Comparison of ENCODE assay signal across 1 cellular context in the genomic region with DNA sequence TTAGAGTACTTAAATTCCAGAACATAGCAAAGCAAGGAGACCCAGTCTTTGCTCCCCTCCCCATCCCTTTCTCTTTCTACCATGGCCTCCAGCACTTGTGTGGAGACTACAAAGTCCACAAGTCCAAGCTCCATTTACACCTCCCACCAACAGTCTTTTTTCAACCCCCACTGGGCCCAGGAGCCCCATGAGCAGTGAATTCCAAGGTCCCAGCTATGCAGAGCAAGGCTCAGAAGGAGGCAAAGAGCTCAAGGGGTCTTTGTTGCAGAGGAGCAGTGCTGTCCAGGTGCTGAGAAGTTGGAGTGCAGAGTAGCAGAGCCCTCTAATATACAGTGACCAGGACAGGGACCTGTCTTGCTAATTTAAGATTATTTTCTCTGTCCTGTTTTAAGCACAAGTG.
A peak's percentile ranks its signal among the peaks of the same experiment; 100 is the strongest.
TF ChIP-seq lines count a peak whose summit lies in the region.

No MANE protein-coding gene starts in this region.

TF ChIP-seq in HepG2, 621 proteins besides CTCF, POLR2A, EP300 and RAD21:
- TF ChIP-seq, protein P1, sequence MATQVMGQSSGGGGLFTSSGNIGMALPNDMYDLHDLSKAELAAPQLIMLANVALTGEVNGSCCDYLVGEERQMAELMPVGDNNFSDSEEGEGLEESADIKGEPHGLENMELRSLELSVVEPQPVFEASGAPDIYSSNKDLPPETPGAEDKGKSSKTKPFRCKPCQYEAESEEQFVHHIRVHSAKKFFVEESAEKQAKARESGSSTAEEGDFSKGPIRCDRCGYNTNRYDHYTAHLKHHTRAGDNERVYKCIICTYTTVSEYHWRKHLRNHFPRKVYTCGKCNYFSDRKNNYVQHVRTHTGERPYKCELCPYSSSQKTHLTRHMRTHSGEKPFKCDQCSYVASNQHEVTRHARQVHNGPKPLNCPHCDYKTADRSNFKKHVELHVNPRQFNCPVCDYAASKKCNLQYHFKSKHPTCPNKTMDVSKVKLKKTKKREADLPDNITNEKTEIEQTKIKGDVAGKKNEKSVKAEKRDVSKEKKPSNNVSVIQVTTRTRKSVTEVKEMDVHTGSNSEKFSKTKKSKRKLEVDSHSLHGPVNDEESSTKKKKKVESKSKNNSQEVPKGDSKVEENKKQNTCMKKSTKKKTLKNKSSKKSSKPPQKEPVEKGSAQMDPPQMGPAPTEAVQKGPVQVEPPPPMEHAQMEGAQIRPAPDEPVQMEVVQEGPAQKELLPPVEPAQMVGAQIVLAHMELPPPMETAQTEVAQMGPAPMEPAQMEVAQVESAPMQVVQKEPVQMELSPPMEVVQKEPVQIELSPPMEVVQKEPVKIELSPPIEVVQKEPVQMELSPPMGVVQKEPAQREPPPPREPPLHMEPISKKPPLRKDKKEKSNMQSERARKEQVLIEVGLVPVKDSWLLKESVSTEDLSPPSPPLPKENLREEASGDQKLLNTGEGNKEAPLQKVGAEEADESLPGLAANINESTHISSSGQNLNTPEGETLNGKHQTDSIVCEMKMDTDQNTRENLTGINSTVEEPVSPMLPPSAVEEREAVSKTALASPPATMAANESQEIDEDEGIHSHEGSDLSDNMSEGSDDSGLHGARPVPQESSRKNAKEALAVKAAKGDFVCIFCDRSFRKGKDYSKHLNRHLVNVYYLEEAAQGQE (IDR thresholded peaks at IDR 0.05; ENCODE audit: borderline replicate concordance in 1 of 2, low read depth in 1 of 2, low read length in 2 of 2): peak in 1 of 2 experiments; percentile 81; a peak in 3 of 4 replicates
- TF ChIP-seq, protein P2, sequence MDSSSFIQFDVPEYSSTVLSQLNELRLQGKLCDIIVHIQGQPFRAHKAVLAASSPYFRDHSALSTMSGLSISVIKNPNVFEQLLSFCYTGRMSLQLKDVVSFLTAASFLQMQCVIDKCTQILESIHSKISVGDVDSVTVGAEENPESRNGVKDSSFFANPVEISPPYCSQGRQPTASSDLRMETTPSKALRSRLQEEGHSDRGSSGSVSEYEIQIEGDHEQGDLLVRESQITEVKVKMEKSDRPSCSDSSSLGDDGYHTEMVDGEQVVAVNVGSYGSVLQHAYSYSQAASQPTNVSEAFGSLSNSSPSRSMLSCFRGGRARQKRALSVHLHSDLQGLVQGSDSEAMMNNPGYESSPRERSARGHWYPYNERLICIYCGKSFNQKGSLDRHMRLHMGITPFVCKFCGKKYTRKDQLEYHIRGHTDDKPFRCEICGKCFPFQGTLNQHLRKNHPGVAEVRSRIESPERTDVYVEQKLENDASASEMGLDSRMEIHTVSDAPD (CRISPR knock-in tag; IDR thresholded peaks at IDR 0.05): no peak
- TF ChIP-seq HES4 (CRISPR knock-in tag; IDR thresholded peaks at IDR 0.05; ENCODE audit: borderline replicate concordance) (no peak), NFKBIZ (CRISPR knock-in tag; IDR thresholded peaks at IDR 0.05) (no peak), WIZ (CRISPR knock-in tag; IDR thresholded peaks at IDR 0.05) (no peak), ZNF878 (CRISPR knock-in tag; IDR thresholded peaks at IDR 0.05) (no peak), ZNF446 (CRISPR knock-in tag; IDR thresholded peaks at IDR 0.05) (no peak), ZNF549 (CRISPR knock-in tag; IDR thresholded peaks at IDR 0.05) (no peak), THAP11 (CRISPR knock-in tag; IDR thresholded peaks at IDR 0.05) (0 out of 2 replicates have a peak, but pooled peaks have one; percentile 26), HCFC1 (IDR thresholded peaks at IDR 0.05; ENCODE audit: low read depth, low read length) (no peak), ZSCAN20 (CRISPR knock-in tag; IDR thresholded peaks at IDR 0.05; ENCODE audit: borderline replicate concordance) (no peak), HNF4A (CRISPR knock-in tag; IDR thresholded peaks at IDR 0.05) (peak; percentile 41; the same call in 1 of the 2 replicates), MIER2 (CRISPR knock-in tag; IDR thresholded peaks at IDR 0.05) (0 out of 2 replicates have a peak, but pooled peaks have one; percentile 51)
- TF ChIP-seq, protein P3, sequence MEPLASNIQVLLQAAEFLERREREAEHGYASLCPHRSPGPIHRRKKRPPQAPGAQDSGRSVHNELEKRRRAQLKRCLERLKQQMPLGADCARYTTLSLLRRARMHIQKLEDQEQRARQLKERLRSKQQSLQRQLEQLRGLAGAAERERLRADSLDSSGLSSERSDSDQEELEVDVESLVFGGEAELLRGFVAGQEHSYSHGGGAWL (CRISPR knock-in tag; IDR thresholded peaks at IDR 0.05): no peak
- TF ChIP-seq, protein P4, sequence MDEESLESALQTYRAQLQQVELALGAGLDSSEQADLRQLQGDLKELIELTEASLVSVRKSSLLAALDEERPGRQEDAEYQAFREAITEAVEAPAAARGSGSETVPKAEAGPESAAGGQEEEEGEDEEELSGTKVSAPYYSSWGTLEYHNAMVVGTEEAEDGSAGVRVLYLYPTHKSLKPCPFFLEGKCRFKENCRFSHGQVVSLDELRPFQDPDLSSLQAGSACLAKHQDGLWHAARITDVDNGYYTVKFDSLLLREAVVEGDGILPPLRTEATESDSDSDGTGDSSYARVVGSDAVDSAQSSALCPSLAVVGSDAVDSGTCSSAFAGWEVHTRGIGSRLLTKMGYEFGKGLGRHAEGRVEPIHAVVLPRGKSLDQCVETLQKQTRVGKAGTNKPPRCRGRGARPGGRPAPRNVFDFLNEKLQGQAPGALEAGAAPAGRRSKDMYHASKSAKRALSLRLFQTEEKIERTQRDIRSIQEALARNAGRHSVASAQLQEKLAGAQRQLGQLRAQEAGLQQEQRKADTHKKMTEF (CRISPR knock-in tag; IDR thresholded peaks at IDR 0.05): no peak
- TF ChIP-seq, protein P5, sequence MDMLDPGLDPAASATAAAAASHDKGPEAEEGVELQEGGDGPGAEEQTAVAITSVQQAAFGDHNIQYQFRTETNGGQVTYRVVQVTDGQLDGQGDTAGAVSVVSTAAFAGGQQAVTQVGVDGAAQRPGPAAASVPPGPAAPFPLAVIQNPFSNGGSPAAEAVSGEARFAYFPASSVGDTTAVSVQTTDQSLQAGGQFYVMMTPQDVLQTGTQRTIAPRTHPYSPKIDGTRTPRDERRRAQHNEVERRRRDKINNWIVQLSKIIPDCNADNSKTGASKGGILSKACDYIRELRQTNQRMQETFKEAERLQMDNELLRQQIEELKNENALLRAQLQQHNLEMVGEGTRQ (IDR thresholded peaks at IDR 0.05; ENCODE audit: low read depth, low read length): no peak
- TF ChIP-seq, protein P5 (CRISPR knock-in tag; IDR thresholded peaks at IDR 0.05; ENCODE audit: borderline replicate concordance): no peak
- TF ChIP-seq, protein P6, sequence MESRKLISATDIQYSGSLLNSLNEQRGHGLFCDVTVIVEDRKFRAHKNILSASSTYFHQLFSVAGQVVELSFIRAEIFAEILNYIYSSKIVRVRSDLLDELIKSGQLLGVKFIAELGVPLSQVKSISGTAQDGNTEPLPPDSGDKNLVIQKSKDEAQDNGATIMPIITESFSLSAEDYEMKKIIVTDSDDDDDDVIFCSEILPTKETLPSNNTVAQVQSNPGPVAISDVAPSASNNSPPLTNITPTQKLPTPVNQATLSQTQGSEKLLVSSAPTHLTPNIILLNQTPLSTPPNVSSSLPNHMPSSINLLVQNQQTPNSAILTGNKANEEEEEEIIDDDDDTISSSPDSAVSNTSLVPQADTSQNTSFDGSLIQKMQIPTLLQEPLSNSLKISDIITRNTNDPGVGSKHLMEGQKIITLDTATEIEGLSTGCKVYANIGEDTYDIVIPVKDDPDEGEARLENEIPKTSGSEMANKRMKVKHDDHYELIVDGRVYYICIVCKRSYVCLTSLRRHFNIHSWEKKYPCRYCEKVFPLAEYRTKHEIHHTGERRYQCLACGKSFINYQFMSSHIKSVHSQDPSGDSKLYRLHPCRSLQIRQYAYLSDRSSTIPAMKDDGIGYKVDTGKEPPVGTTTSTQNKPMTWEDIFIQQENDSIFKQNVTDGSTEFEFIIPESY (CRISPR knock-in tag; IDR thresholded peaks at IDR 0.05): no peak
TF ChIP-seq in HepG2: peak in this region for 4.
